Comparison of ENCODE assay signal across 1 cellular context in genomic region chr11:75476716-75477613, GRCh38.
TF ChIP-seq lines count a peak whose summit lies in the region.

No MANE protein-coding gene starts in this region.

TF ChIP-seq in K562, 482 proteins besides CTCF, POLR2A, EP300 and RAD21 (continued from another document):
- TF ChIP-seq ERF (CRISPR knock-in tag; IDR thresholded peaks at IDR 0.05): no peak
- TF ChIP-seq ZNF354B (CRISPR knock-in tag; IDR thresholded peaks at IDR 0.05): no peak
- no peak for TF ChIP-seq DNMT1 (IDR thresholded peaks at IDR 0.05)
- no peak for TF ChIP-seq BMI1 (IDR thresholded peaks at IDR 0.05; ENCODE audit: low read length)
- TF ChIP-seq SMAD3 (CRISPR knock-in tag; conservative IDR thresholded peaks at IDR 0.05): no peak
- no peak for TF ChIP-seq MXI1 (IDR thresholded peaks at IDR 0.05; ENCODE audit: low read depth, low read length)
- no peak for TF ChIP-seq MAFK (IDR thresholded peaks at IDR 0.05; ENCODE audit: low read length)
TF ChIP-seq in K562: peak in this region for 8.
